5 cellular contexts compared by ENCODE assay signal in genomic region chr2:116074161-116074560, GRCh38.
"Had no signal": no experiment of that assay in that cellular context is flagged by ENCODE, and none has a peak within 500 bp of the region (broad histone marks: within the 10 kb centered on the region; RNA-seq: fewer than 3 reads in every experiment).

No MANE protein-coding gene starts in this region.

- DNase-seq: GM23248, GOT3, H7, HFFc6, KBM-7 had no signal
